18 cellular contexts compared by ENCODE assay signal in the genomic region with DNA sequence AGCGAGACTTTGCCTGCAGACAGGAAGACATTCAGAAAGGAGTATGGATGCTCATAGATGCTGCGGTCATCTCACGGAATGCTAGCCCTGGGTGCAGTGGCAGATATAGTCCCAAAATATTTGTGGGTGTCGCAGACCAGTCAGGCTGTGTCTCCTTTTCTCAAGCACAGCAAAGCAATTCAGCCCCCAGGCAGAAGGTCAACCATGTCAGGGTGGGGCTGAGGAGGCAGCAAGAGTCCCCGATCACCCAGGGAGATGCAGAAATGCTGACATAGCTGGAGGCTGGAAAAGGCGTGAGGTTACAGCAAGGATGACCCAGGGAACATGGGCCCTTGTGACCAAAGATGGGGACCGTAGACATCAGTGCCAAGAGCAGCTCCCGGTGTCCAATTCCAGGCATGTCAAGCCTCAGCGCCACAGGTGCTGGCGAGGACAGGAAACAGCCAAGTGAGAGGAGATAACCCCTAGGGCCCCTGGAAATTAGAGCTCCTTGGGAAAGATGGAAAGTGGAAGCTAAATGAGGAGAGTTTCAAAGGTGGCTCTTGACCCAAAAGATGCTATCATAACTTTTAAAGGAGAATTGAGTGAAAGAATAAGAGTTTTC.
DNase-seq lines count a peak whose midpoint lies in the region; ATAC-seq and TF ChIP-seq lines count a peak whose summit lies in the region.
"Had no signal": no experiment of that assay in that cellular context is flagged by ENCODE, and none has a peak within 500 bp of the region (broad histone marks: within the 10 kb centered on the region; RNA-seq: fewer than 3 reads in every experiment).

No MANE protein-coding gene starts in this region.

- intact Hi-C loops in left ventricle myocardium superior (cut with micrococcal nuclease), result loop anchor here (10.0 kb wide), 1 partner anchor 161 kb away; a partner anchor contains a TSS
- intact Hi-C loops in cardiac septum (cut with DNase I), result no loop called here

- ATAC-seq in left ventricle myocardium superior, result peak; percentile 43
- ATAC-seq: HCT116 had no signal

- DNase-seq in left ventricle myocardium superior (peak; percentile 44), cardiac septum (ENCODE audit: low spot score) (no peak), RWPE1 (ENCODE audit: low spot score) (no peak), left kidney (ENCODE audit: low read depth, low spot score) (peak; percentile 62), NCI-H2171 (lab: John Stamatoyannopoulos, UW) (no peak), GM10266 (ENCODE audit: extremely low spot score) (no peak), COR-L47 (lab: John Stamatoyannopoulos, UW) (no peak)
- DNase-seq: ACHN, AML-193, Caco-2, KBM-7, NCI-H1436, NCI-H2081, NCI-H446 treated with DMSO at 0.1 percent for 48 hours, NCI-H774, PC-9, SW 1271 had no signal

- POLR2A ChIA-PET in RWPE1 (lab: Yijun Ruan, JAX; ENCODE audit: low non-redundant PET), result no interaction called here

- no peak for TF ChIP-seq CTCF in RWPE1 (conservative IDR thresholded peaks at IDR 0.05; ENCODE audit: low read depth)
- no peak for TF ChIP-seq CTCF in GM10266 (IDR thresholded peaks at IDR 0.05; ENCODE audit: control insufficient read depth, insufficient read depth, low read depth, missing control alignments)

- CTCF ChIA-PET in RWPE1 (lab: Yijun Ruan, JAX), result no interaction called here

- H3K27ac ChIP-seq in RWPE1, result 0 out of 2 replicates have a peak overlapping the region, but pooled peaks have one; percentile 12
- H3K27ac ChIP-seq: PC-9 had no signal

Comparison
In these comparisons a context has a peak if more than half of its experiments do, and no peak if none do; other contexts are left out.
1. DNase-seq: peak in left ventricle myocardium superior (single experiment) and left kidney (single experiment); none in cardiac septum (single experiment), RWPE1 (single experiment), NCI-H2171 (single experiment), GM10266 (single experiment) and COR-L47 (single experiment).